Comparison of ENCODE assay signal across 8 cellular contexts in the genomic region with DNA sequence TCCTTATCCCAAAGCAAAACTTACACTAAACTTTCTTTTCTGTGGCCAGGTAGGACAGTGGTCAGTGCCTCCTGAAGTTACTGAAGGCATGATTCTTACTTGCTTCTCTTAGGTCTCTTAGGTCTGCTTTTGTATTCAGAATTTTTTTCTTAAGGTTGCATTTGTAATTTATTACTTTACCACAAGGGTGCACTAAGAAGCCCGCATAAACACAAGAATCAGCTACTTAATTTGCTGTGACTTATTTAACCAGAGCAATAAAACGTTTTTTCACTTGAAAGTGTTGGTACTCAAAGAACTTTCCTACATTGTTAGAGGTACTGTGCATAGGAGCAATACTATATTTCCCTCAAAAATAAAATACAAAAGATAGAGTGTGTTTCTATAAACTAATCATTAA.
DNase-seq lines count a peak whose midpoint lies in the region; ATAC-seq and TF ChIP-seq lines count a peak whose summit lies in the region.

No MANE protein-coding gene starts in this region.

- H3K27me3 ChIP-seq in heart left ventricle (no peaks in the 10 kb centered on the region), right atrium auricular region (no peaks in the 10 kb centered on the region), OCI-LY1 (ENCODE audit: insufficient read depth, low read length) (no peaks in the 10 kb centered on the region), uterus (no peaks in the 10 kb centered on the region)

- H3K27ac ChIP-seq in heart left ventricle (peak overlapping the region in 1 of 12 donors; percentile 6), right atrium auricular region (no peak overlapping the region), OCI-LY1 (ENCODE audit: low read depth, low read length, poor library complexity, severe bottlenecking) (no peak overlapping the region), uterus (no peak overlapping the region)

- TF ChIP-seq CTCF in heart left ventricle (IDR thresholded peaks at IDR 0.05): peak; percentile 15 to 65 (median 48)
- TF ChIP-seq CTCF in right atrium auricular region (IDR thresholded peaks at IDR 0.05): peak in 1 of 2 donors; percentile 67
- peak; percentile 35 for TF ChIP-seq CTCF in OCI-LY1 (IDR thresholded peaks at IDR 0.05; ENCODE audit: low read length)
- peak; percentile 66 for TF ChIP-seq CTCF in fibroblast of the aortic adventitia (IDR thresholded peaks at IDR 0.05; ENCODE audit: insufficient read depth, low read length)
- TF ChIP-seq CTCF in uterus (IDR thresholded peaks at IDR 0.05): peak in 3 of 4 experiments; percentile 14 to 24 (median 18)

- no peaks in the 10 kb centered on the region for H3F3A ChIP-seq in OCI-LY1 (ENCODE audit: insufficient read depth, low read length)

- H3K9ac ChIP-seq in OCI-LY1 (ENCODE audit: low read length): no peak overlapping the region

- DNase-seq in heart left ventricle (no peak), right atrium auricular region (ENCODE audit: low spot score) (no peak), fibroblast of the aortic adventitia (ENCODE audit: low read depth) (peak; percentile 78), uterus (no peak), UCSD-AML1 (lab: John Stamatoyannopoulos, UW; ENCODE audit: unreplicated experiment) (no peak), HuH-7.5 (ENCODE audit: low spot score) (no peak)
- no peak for DNase-seq in activated CD8-positive, alpha-beta memory T cell treated with anti-CD3 and anti-CD28 coated beads, Interleukin-2, amount 50 U/mL, for 48 hours

- H3K79me2 ChIP-seq in OCI-LY1 (ENCODE audit: insufficient read depth, low read length): no peaks in the 10 kb centered on the region

- H3K9me2 ChIP-seq in OCI-LY1 (ENCODE audit: low read depth, low read length): no peaks in the 10 kb centered on the region

- intact Hi-C loops in heart left ventricle (cut with DNase I) (loop anchor here in 6 of 10 donors (5.0 to 10.0 kb wide), 7 partner anchors 75 to 557 kb away; partner anchors contain the start of gene LAMA2 (in 1 of the 6)), uterus (cut with DNase I; ENCODE audit: low total_unique reads) (no loop called here)

- no peaks in the 10 kb centered on the region for H3K36me3 ChIP-seq in heart left ventricle
- H3K36me3 ChIP-seq in right atrium auricular region: no peaks in the 10 kb centered on the region
- H3K36me3 ChIP-seq in OCI-LY1 (ENCODE audit: insufficient read depth, low read length): no peaks in the 10 kb centered on the region
- H3K36me3 ChIP-seq in uterus: no peaks in the 10 kb centered on the region

- H3K4me3 ChIP-seq in heart left ventricle: no peak overlapping the region
- no peak overlapping the region for H3K4me3 ChIP-seq in right atrium auricular region
- no peak overlapping the region for H3K4me3 ChIP-seq in OCI-LY1 (ENCODE audit: low read depth, low read length, poor library complexity, severe bottlenecking)
- H3K4me3 ChIP-seq in fibroblast of the aortic adventitia (ENCODE audit: low read depth, low read length): no peak overlapping the region
- no peak overlapping the region for H3K4me3 ChIP-seq in uterus

- no peak for TF ChIP-seq POLR2A in heart left ventricle (IDR thresholded peaks at IDR 0.05)
- no peak for TF ChIP-seq POLR2A in uterus (IDR thresholded peaks at IDR 0.05)

- ATAC-seq in heart left ventricle: peak in 2 of 4 donors; percentile 23 to 25

- H3K4me1 ChIP-seq in heart left ventricle (peaks cover 0 to 16% (median 3%) of the 10 kb centered on the region in 12 donors), right atrium auricular region (no peaks in the 10 kb centered on the region), OCI-LY1 (ENCODE audit: insufficient read depth, low read length, severe bottlenecking) (no peaks in the 10 kb centered on the region), uterus (no peaks in the 10 kb centered on the region)

- H3K9me3 ChIP-seq in heart left ventricle: peaks cover 0 to 5% (median 0%) of the 10 kb centered on the region in 12 donors
- no peaks in the 10 kb centered on the region for H3K9me3 ChIP-seq in right atrium auricular region
- H3K9me3 ChIP-seq in OCI-LY1 (ENCODE audit: low read length): no peaks in the 10 kb centered on the region
- H3K9me3 ChIP-seq in uterus: no peaks in the 10 kb centered on the region

- no peak overlapping the region for H2AFZ ChIP-seq in OCI-LY1 (ENCODE audit: low read length)

- no peaks in the 10 kb centered on the region for H4K20me1 ChIP-seq in OCI-LY1 (ENCODE audit: insufficient read depth, low read length)

- 4 to 10% (median 7%) methylated on average over 2 of the region's 2 CpGs for WGBS in heart left ventricle, 4 donors

- H3K4me2 ChIP-seq in OCI-LY1 (ENCODE audit: low read length): no peak overlapping the region
